27 cellular contexts compared by ENCODE assay signal in genomic region chr15:23646165-23647000, GRCh38. TPM values are rescaled to one million over a fixed set of nuclear protein-coding genes. Genes with fewer than 3 reads are reported as not detected.
DNase-seq lines count a peak whose midpoint lies in the region; FAIRE-seq and TF ChIP-seq lines count a peak whose summit lies in the region.
"Had no signal": no experiment of that assay in that cellular context is flagged by ENCODE, and none has a peak within 500 bp of the region (broad histone marks: within the 10 kb centered on the region; RNA-seq: fewer than 3 reads in every experiment).

No MANE protein-coding gene starts in this region.

- H3K27me3 Mint-ChIP-seq in astrocyte (ENCODE audit: low read depth, unreplicated experiment) (no peaks in the 10 kb centered on the region), osteocyte (ENCODE audit: unreplicated experiment) (peaks cover 6% of the 10 kb centered on the region)

- H3K9me3 Mint-ChIP-seq in astrocyte (ENCODE audit: unreplicated experiment), result peaks cover 5% of the 10 kb centered on the region
- no peaks in the 10 kb centered on the region for H3K9me3 Mint-ChIP-seq in osteocyte (ENCODE audit: unreplicated experiment)
- H3K9me3 Mint-ChIP-seq: activated CD4-positive, alpha-beta memory T cell treated with anti-CD3 and anti-CD28 coated beads for 36 hours; activated naive CD8-positive, alpha-beta T cell treated with anti-CD3 and anti-CD28 coated beads, Interleukin-2, amount 50 U/mL, for 24 hours; natural killer cell treated with Interleukin-12 subunit alpha and Interleukin-12 subunit beta and Interleukin-15 and Interleukin-18, amount 100 ng/mL, for 72 hours had no signal

- H3K4me3 Mint-ChIP-seq in astrocyte (ENCODE audit: unreplicated experiment) (peak overlapping the region; percentile 78), osteocyte (ENCODE audit: unreplicated experiment) (peak overlapping the region; percentile 54)
- H3K4me3 Mint-ChIP-seq: activated CD4-positive, alpha-beta memory T cell treated with anti-CD3 and anti-CD28 coated beads for 36 hours; activated naive CD8-positive, alpha-beta T cell treated with anti-CD3 and anti-CD28 coated beads, Interleukin-2, amount 50 U/mL, for 24 hours; immature natural killer cell; natural killer cell treated with Interleukin-12 subunit alpha and Interleukin-12 subunit beta and Interleukin-15 and Interleukin-18, amount 100 ng/mL, for 72 hours; stimulated activated naive B cell treated with anti-CD40 and anti-IgM and Interleukin-4, amounts not matched to agents 10 μg/mL and 1 μg/mL and 100 μg/mL, for 72 hours had no signal

- no peaks in the 10 kb centered on the region for H4K20me1 ChIP-seq in astrocyte (ENCODE audit: insufficient read depth, low read length)

- H3K4me2 ChIP-seq in astrocyte (ENCODE audit: low read length), result peak overlapping the region; percentile 79

- no peak overlapping the region for H2AFZ ChIP-seq in astrocyte (ENCODE audit: low read depth, low read length)

- H3K27ac ChIP-seq in astrocyte (ENCODE audit: low read depth, low read length) (no peak overlapping the region), iPS-20b (ENCODE audit: low read length) (no peak overlapping the region)
- H3K27ac ChIP-seq: 22Rv1, brain microvascular endothelial cell, colonic mucosa, left lung, thoracic aorta had no signal

- FAIRE-seq in astrocyte (lab: Jason Lieb, UNC), result no peak
- FAIRE-seq: GM12891, small intestine had no signal

- H3K4me1 Mint-ChIP-seq in astrocyte (ENCODE audit: low read depth, unreplicated experiment), result no peaks in the 10 kb centered on the region
- no peaks in the 10 kb centered on the region for H3K4me1 Mint-ChIP-seq in osteocyte (ENCODE audit: unreplicated experiment)
- H3K4me1 Mint-ChIP-seq: activated naive CD8-positive, alpha-beta T cell treated with anti-CD3 and anti-CD28 coated beads, Interleukin-2, amount 50 U/mL, for 24 hours; immature natural killer cell; stimulated activated naive B cell treated with anti-CD40 and anti-IgM and Interleukin-4, amounts not matched to agents 10 μg/mL and 1 μg/mL and 100 μg/mL, for 72 hours had no signal

- DNase-seq in NCI-H1417 (lab: John Stamatoyannopoulos, UW) (peak in 2 of 3 experiments; percentile 45 to 62), NCI-H1417 treated with DMSO at 0.1 percent for 48 hours (lab: John Stamatoyannopoulos, UW) (no peak), astrocyte (ENCODE audit: low read depth) (no peak), osteocyte (ENCODE audit: extremely low spot score, unreplicated experiment) (no peak), globus pallidus (ENCODE audit: low spot score) (no peak), NCI-H526 treated with DMSO at 0.1 percent for 48 hours (lab: John Stamatoyannopoulos, UW) (no peak), occipital lobe (lab: John Stamatoyannopoulos, UW) (no peak)
- DNase-seq: activated CD4-positive, alpha-beta memory T cell treated with anti-CD3 and anti-CD28 coated beads for 36 hours; activated CD4-positive, CD25-positive, alpha-beta regulatory T cell; activated effector memory CD4-positive, alpha-beta T cell treated with anti-CD3 and anti-CD28 coated beads, Interleukin-2, amount 50 U/mL, for 16 hours; activated naive CD8-positive, alpha-beta T cell treated with anti-CD3 and anti-CD28 coated beads, Interleukin-2, amount 50 U/mL, for 24 hours; activated T-cell treated with anti-CD3 and anti-CD28 coated beads for 4 hours; brain microvascular endothelial cell; colonic mucosa; immature natural killer cell; IMR-90; NCI-H1105 treated with DMSO at 0.1 percent for 48 hours; small intestine; stimulated activated CD4-positive, alpha-beta T cell treated with anti-CD3 and anti-CD28 coated beads, Interleukin-2, amount 100 ng/mL, for 48 hours; stimulated activated naive B cell treated with anti-CD40 and anti-IgM and Interleukin-4, amounts not matched to agents 10 μg/mL and 1 μg/mL and 100 μg/mL, for 72 hours; T-helper 9 cell had no signal

- no peaks in the 10 kb centered on the region for H3K27me3 ChIP-seq in astrocyte (ENCODE audit: insufficient read depth, low read length)
- peaks cover 12% of the 10 kb centered on the region for H3K27me3 ChIP-seq in iPS-20b (ENCODE audit: insufficient read depth, low read length)
- H3K27me3 ChIP-seq: brain microvascular endothelial cell, colonic mucosa had no signal

- H3K4me3 ChIP-seq in astrocyte (ENCODE audit: insufficient read depth, low read depth, low read length), result no peak overlapping the region
- H3K4me3 ChIP-seq in iPS-20b (ENCODE audit: low read length), result peak overlapping the region; percentile 86; the same call in 1 of the 2 replicates
- H3K4me3 ChIP-seq: colonic mucosa had no signal

- no peaks in the 10 kb centered on the region for H3K4me1 ChIP-seq in astrocyte (ENCODE audit: insufficient read depth, low read length)
- no peaks in the 10 kb centered on the region for H3K4me1 ChIP-seq in iPS-20b (ENCODE audit: insufficient read depth, low read length)
- H3K4me1 ChIP-seq: colonic mucosa, left lung had no signal

- H3K36me3 ChIP-seq in astrocyte (ENCODE audit: insufficient read depth, low read length) (no peaks in the 10 kb centered on the region), iPS-20b (ENCODE audit: insufficient read depth, low read depth, low read length) (no peaks in the 10 kb centered on the region)
- H3K36me3 ChIP-seq: brain microvascular endothelial cell, colonic mucosa, left lung, thoracic aorta had no signal

- TF ChIP-seq CTCF in astrocyte (IDR thresholded peaks at IDR 0.05; ENCODE audit: insufficient read depth, low read depth, low read length) (no peak), osteocyte (IDR thresholded peaks at IDR 0.05) (no peak)

- H3K9ac ChIP-seq in astrocyte (ENCODE audit: low read length) (no peak overlapping the region), iPS-20b (ENCODE audit: low read depth, low read length) (no peak overlapping the region)

- H3K36me3 Mint-ChIP-seq in astrocyte (ENCODE audit: low read depth, unreplicated experiment) (peaks cover 2% of the 10 kb centered on the region), osteocyte (ENCODE audit: unreplicated experiment) (no peaks in the 10 kb centered on the region)
- H3K36me3 Mint-ChIP-seq: activated CD4-positive, alpha-beta memory T cell treated with anti-CD3 and anti-CD28 coated beads for 36 hours; immature natural killer cell; natural killer cell treated with Interleukin-12 subunit alpha and Interleukin-12 subunit beta and Interleukin-15 and Interleukin-18, amount 100 ng/mL, for 72 hours; stimulated activated naive B cell treated with anti-CD40 and anti-IgM and Interleukin-4, amounts not matched to agents 10 μg/mL and 1 μg/mL and 100 μg/mL, for 72 hours had no signal

- H3K79me2 ChIP-seq in astrocyte (ENCODE audit: insufficient read depth, low read length), result no peaks in the 10 kb centered on the region

- H3K9me3 ChIP-seq in astrocyte (ENCODE audit: insufficient read depth, low read depth, low read length) (no peaks in the 10 kb centered on the region), iPS-20b (ENCODE audit: insufficient read depth, low read depth, low read length) (peaks cover 8% of the 10 kb centered on the region)
- H3K9me3 ChIP-seq: colonic mucosa, left lung, thoracic aorta had no signal

- H3K27ac Mint-ChIP-seq in astrocyte (ENCODE audit: unreplicated experiment) (no peak overlapping the region), osteocyte (ENCODE audit: unreplicated experiment) (no peak overlapping the region)
- H3K27ac Mint-ChIP-seq: activated CD4-positive, alpha-beta memory T cell treated with anti-CD3 and anti-CD28 coated beads for 36 hours; activated naive CD8-positive, alpha-beta T cell treated with anti-CD3 and anti-CD28 coated beads, Interleukin-2, amount 50 U/mL, for 24 hours; immature natural killer cell; natural killer cell treated with Interleukin-12 subunit alpha and Interleukin-12 subunit beta and Interleukin-15 and Interleukin-18, amount 100 ng/mL, for 72 hours; stimulated activated naive B cell treated with anti-CD40 and anti-IgM and Interleukin-4, amounts not matched to agents 10 μg/mL and 1 μg/mL and 100 μg/mL, for 72 hours had no signal

RNA-seq across cellular contexts. Expression of gene MAGEL2, which starts 1.3 kb away (rescaled TPM):
- total RNA-seq in astrocyte (8.1 and 8.6 TPM in 2 replicates), osteocyte (1.4 and 1.5 TPM in 2 replicates), occipital lobe (1.7 TPM)
- total RNA-seq: activated CD4-positive, alpha-beta memory T cell treated with anti-CD3 and anti-CD28 coated beads for 36 hours; natural killer cell treated with Interleukin-12 subunit alpha and Interleukin-12 subunit beta and Interleukin-15 and Interleukin-18, amount 100 ng/mL, for 72 hours had no signal

RNA-seq across cellular contexts. Expression of gene NDN, which starts 40.7 kb away (rescaled TPM):
- total RNA-seq in astrocyte (59.5 and 61.6 TPM in 2 replicates), osteocyte (27.8 and 29.7 TPM in 2 replicates), occipital lobe (76.4 TPM)

Comparison
In these comparisons a context has a peak if more than half of its experiments do, and no peak if none do; other contexts are left out.
1. DNase-seq: peak in NCI-H1417 (2 of 3); none in NCI-H1417 treated with DMSO at 0.1 percent for 48 hours (single experiment), astrocyte (single experiment), osteocyte (single experiment), globus pallidus (single experiment), NCI-H526 treated with DMSO at 0.1 percent for 48 hours (single experiment) and occipital lobe (single experiment).